8 cellular contexts compared by ENCODE assay signal in the genomic region with DNA sequence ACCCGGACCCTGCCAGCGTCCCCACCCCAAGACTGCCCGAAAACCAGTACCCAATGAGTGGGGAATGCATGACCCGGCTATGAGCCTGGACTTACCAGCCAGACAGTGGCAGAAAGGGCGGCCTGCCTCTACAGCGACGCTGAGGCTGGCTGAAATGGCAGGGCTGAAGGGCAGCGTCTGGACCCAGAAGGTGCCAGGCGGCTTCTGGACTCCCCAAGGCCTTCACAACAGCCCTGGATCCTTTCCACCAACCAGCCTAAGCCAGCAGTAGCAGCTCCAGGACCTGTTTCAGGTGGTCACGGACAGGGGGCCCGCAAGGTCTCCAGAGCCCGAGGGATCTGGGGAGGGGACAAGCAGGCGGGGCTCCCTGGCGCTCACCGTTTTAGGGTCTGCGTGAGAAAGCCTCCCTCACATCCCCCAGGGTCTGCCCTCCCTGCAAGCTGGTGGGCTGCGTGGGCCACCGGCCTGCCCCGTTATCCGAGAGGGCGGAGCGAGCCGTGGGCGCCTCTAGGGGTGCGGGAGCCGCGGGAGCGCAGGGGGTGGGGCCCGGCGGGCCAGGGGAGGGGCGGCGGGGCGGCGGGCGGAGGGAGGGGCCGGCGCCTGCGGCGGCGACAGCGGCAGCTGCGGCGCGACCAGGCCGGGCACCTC. TPM values are rescaled to one million over a fixed set of nuclear protein-coding genes. Genes with fewer than 3 reads are reported as not detected.
DNase-seq lines count a peak whose midpoint lies in the region; ATAC-seq, FAIRE-seq and TF ChIP-seq lines count a peak whose summit lies in the region.

Gene RIPOR1, plus strand, starts transcription at position 608 of the 648 bp plus-strand sequence. CDS start 9,618 bp downstream, outside the sequence.

- no peaks in the 10 kb centered on the region for H3K9me3 ChIP-seq in BLaER1
- H3K9me3 ChIP-seq in iPS-18c (ENCODE audit: control insufficient read depth, insufficient read depth, low read length), result peaks cover 2% of the 10 kb centered on the region
- no peaks in the 10 kb centered on the region for H3K9me3 ChIP-seq in sigmoid colon

- H2AFZ ChIP-seq in GM23338, result peak within 1 kb of the TSS; percentile 94

- peaks cover 4% of the 10 kb centered on the region for H3K4me1 Mint-ChIP-seq in GM23338

- FAIRE-seq in bronchial epithelial cell (lab: Jason Lieb, UNC), result no peak

- H3K27ac Mint-ChIP-seq in GM23338, result no peak within 1 kb of the TSS

- no peaks in the 10 kb centered on the region; the same call in 2 of the 3 replicates for H3K9me3 Mint-ChIP-seq in GM23338

- H3K4me1 ChIP-seq in BLaER1 (peaks cover 69% of the 10 kb centered on the region), GM23338 (ENCODE audit: insufficient read depth) (peaks cover 10% of the 10 kb centered on the region; the same call in 1 of the 2 replicates), sigmoid colon (peaks cover 0 to 38% (median 24%) of the 10 kb centered on the region in 4 donors)

- H3K4me2 ChIP-seq in BLaER1, result peak within 1 kb of the TSS; percentile 99
- peak within 1 kb of the TSS; percentile 94 for H3K4me2 ChIP-seq in GM23338

- 13 to 17% methylated on average over 45 of the region's 45 CpGs for WGBS in sigmoid colon, 2 donors

- no peaks in the 10 kb centered on the region for H3K79me2 ChIP-seq in GM23338 (replicated peaks; ENCODE audit: insufficient read depth)

- TF ChIP-seq EP300 in sigmoid colon (IDR thresholded peaks at IDR 0.05), result no peak

- no peaks in the 10 kb centered on the region for H3K9me2 ChIP-seq in GM23338 (ENCODE audit: insufficient read depth)

- no peak for TF ChIP-seq POLR2A in sigmoid colon (IDR thresholded peaks at IDR 0.05)

- H3K36me3 Mint-ChIP-seq in GM23338 (ENCODE audit: low read depth), result no peaks in the 10 kb centered on the region

- DNase-seq in GM23338 (ENCODE audit: low spot score) (peak; percentile 66), bronchial epithelial cell (ENCODE audit: low read depth) (no peak), sigmoid colon (peak; percentile 83), GOT3 (lab: John Stamatoyannopoulos, UW) (no peak), DMS153 (lab: John Stamatoyannopoulos, UW) (no peak)

- no peaks in the 10 kb centered on the region for H3K27me3 ChIP-seq in BLaER1
- H3K27me3 ChIP-seq in GM23338 (ENCODE audit: insufficient read depth), result peaks cover 99% of the 10 kb centered on the region
- no peaks in the 10 kb centered on the region for H3K27me3 ChIP-seq in bronchial epithelial cell (ENCODE audit: control insufficient read depth, insufficient read depth, low read length)
- no peaks in the 10 kb centered on the region for H3K27me3 ChIP-seq in sigmoid colon

- H3K36me3 ChIP-seq in BLaER1 (no peaks in the 10 kb centered on the region; the same call in 1 of the 2 replicates), GM23338 (ENCODE audit: insufficient read depth) (no peaks in the 10 kb centered on the region), bronchial epithelial cell (ENCODE audit: control insufficient read depth, insufficient read depth, low read length) (no peaks in the 10 kb centered on the region), sigmoid colon (no peaks in the 10 kb centered on the region)

- TF ChIP-seq CTCF in GM23338 (conservative IDR thresholded peaks at IDR 0.05; ENCODE audit: low read depth in 2 of 2) (no peak), bronchial epithelial cell (IDR thresholded peaks at IDR 0.05; ENCODE audit: insufficient read depth, low read length, severe bottlenecking) (no peak), sigmoid colon (IDR thresholded peaks at IDR 0.05) (no peak)

- H3F3A ChIP-seq in GM23338 (replicated peaks; ENCODE audit: low read depth), result 0 out of 2 replicates have a peak, but pooled peaks cover 10% of the 10 kb centered on the region

- H3K27me3 Mint-ChIP-seq in GM23338 (ENCODE audit: insufficient read depth, low read depth, poor library complexity), result peaks cover 93% of the 10 kb centered on the region

- ATAC-seq in GM23338, result peak; percentile 16

- H3K4me3 ChIP-seq in BLaER1 (peak within 1 kb of the TSS; percentile 77), GM23338 (peak within 1 kb of the TSS; percentile 77), bronchial epithelial cell (ENCODE audit: low read depth, low read length) (peak within 1 kb of the TSS; percentile 55), iPS-18c (ENCODE audit: insufficient read depth, low read depth, low read length) (peak within 1 kb of the TSS; percentile 68), sigmoid colon (peak within 1 kb of the TSS; percentile 60 to 98 (median 76))

- H3K9ac ChIP-seq in BLaER1, result peak within 1 kb of the TSS; percentile 92

- H4K20me1 ChIP-seq in BLaER1, result peaks cover 39% of the 10 kb centered on the region
- H4K20me1 ChIP-seq in GM23338 (replicated peaks; ENCODE audit: insufficient read depth), result peaks cover 3% of the 10 kb centered on the region; the same call in 1 of the 2 replicates

- H3K27ac ChIP-seq in BLaER1, result peak within 1 kb of the TSS; percentile 93
- no peak within 1 kb of the TSS for H3K27ac ChIP-seq in GM23338 (ENCODE audit: low read depth)
- H3K27ac ChIP-seq in sigmoid colon, result peak within 1 kb of the TSS; percentile 86 to 97 (median 94)

- H3K4me3 Mint-ChIP-seq in GM23338, result peak within 1 kb of the TSS; percentile 72

- intact Hi-C loops in T-helper 1 cell treated with Interleukin-12 subunit alpha and Interleukin-12 subunit beta and Interleukin-4 antibody, amounts not matched to agents 30 ng/mL and 1 ng/mL, for 36 hours (cut with micrococcal nuclease), result no loop called here
- intact Hi-C loops in sigmoid colon (cut with DNase I), result loop anchor here (2.0 to 10.0 kb wide), 4 partner anchors 132 to 406 kb away; partner anchors contain the start of genes ACD, CENPT, CTRL and NUTF2

TF ChIP-seq in GM23338, 12 proteins besides CTCF, POLR2A, EP300 and RAD21:
- TF ChIP-seq JUNB (IDR thresholded peaks at IDR 0.05; ENCODE audit: unreplicated experiment), result no peak
- TF ChIP-seq STAT1 (IDR thresholded peaks at IDR 0.05; ENCODE audit: unreplicated experiment), result no peak
TF ChIP-seq in GM23338: peak in this region for 0.

RNA-seq across cellular contexts. Expression of gene RIPOR1, which starts in this region (rescaled TPM):
- total RNA-seq in GM23338 (2014; rRNA removed; shearing (Covaris generic)), result 7.4 and 22.4 TPM in 2 replicates
- polyA plus RNA-seq in GM23338 (2016; fragmentation: Nextera tagmentation; extraction: Ambion mirVana) (6.8 and 7.6 TPM in 2 replicates), sigmoid colon (10 to 100 TPM; 10.2 to 26.7 (median 11.8) TPM)
- 47.9 and 52.6 TPM in 2 replicates for total RNA-seq in T-helper 1 cell treated with Interleukin-12 subunit alpha and Interleukin-12 subunit beta and Interleukin-4 antibody, amounts not matched to agents 30 ng/mL and 1 ng/mL, for 36 hours
- total RNA-seq in bronchial epithelial cell (12.8 and 13.7 TPM in 2 replicates), sigmoid colon (10 to 100 TPM; 23.9 to 60.9 (median 35.2) TPM)

Comparison
In these comparisons a context has a peak if more than half of its experiments do, and no peak if none do; other contexts are left out.
1. DNase-seq: peak in GM23338 (single experiment) and sigmoid colon (single experiment); none in bronchial epithelial cell (single experiment), GOT3 (single experiment) and DMS153 (single experiment).
2. Peak in every context shown above with its lines, with median percentiles within 50 percentile points of each other: H3K4me3 ChIP-seq.